Comparison of ENCODE assay signal across 23 cellular contexts in genomic region chr2:168596881-168597280, GRCh38.
DNase-seq lines count a peak whose midpoint lies in the region; ATAC-seq, FAIRE-seq and TF ChIP-seq lines count a peak whose summit lies in the region.
"Had no signal": no experiment of that assay in that cellular context is flagged by ENCODE, and none has a peak within 500 bp of the region (broad histone marks: within the 10 kb centered on the region; RNA-seq: fewer than 3 reads in every experiment).

No MANE protein-coding gene starts in this region.

- H3K36me3 Mint-ChIP-seq in activated naive CD4-positive, alpha-beta T cell treated with anti-CD3 and anti-CD28 coated beads, Interleukin-2, amount 50 U/mL, for 72 hours: peaks cover 0 to 32% of the 10 kb centered on the region in 2 donors
- peaks cover 5% of the 10 kb centered on the region for H3K36me3 Mint-ChIP-seq in activated naive CD4-positive, alpha-beta T cell treated with anti-CD3 and anti-CD28 coated beads, Interleukin-2, amount 10 ng/mL, durations not matched to agents 7 days and 5 days

- FAIRE-seq in bronchial epithelial cell (lab: Jason Lieb, UNC): no peak

- CTCF ChIA-PET in activated naive CD4-positive, alpha-beta T cell treated with anti-CD3 and anti-CD28 coated beads, Interleukin-2, amount 10 ng/mL, durations not matched to agents 7 days and 5 days (lab: Charles Lee): no interaction called here

- H3K4me3 ChIP-seq in MG63: no peak overlapping the region
- H3K4me3 ChIP-seq in bronchial epithelial cell (ENCODE audit: low read depth, low read length): no peak overlapping the region
- H3K4me3 ChIP-seq: HAP-1, heart left ventricle, left ventricle myocardium inferior, mucosa of descending colon had no signal

- H3K4me3 Mint-ChIP-seq in activated naive CD4-positive, alpha-beta T cell treated with anti-CD3 and anti-CD28 coated beads, Interleukin-2, amount 10 ng/mL, durations not matched to agents 7 days and 5 days: no peak overlapping the region
- no peak overlapping the region for H3K4me3 Mint-ChIP-seq in stimulated activated naive CD8-positive, alpha-beta T cell treated with anti-CD3 and anti-CD28 coated beads, Interleukin-15, amount 100 ng/mL, for 72 hours
- H3K4me3 Mint-ChIP-seq: activated T-helper 17 cell treated with anti-CD3 and anti-CD28 coated beads, Interleukin-2, amount 50 U/mL, for 72 hours; CD14-positive monocyte; nephron progenitor cell had no signal

- TF ChIP-seq CTCF in bronchial epithelial cell (IDR thresholded peaks at IDR 0.05; ENCODE audit: insufficient read depth, low read length, severe bottlenecking): no peak

- H3K9me3 ChIP-seq in MG63: no peaks in the 10 kb centered on the region
- H3K9me3 ChIP-seq: HAP-1, heart left ventricle, left ventricle myocardium inferior, mucosa of descending colon had no signal

- no peaks in the 10 kb centered on the region for H3K27me3 ChIP-seq in MG63
- H3K27me3 ChIP-seq in bronchial epithelial cell (ENCODE audit: control insufficient read depth, insufficient read depth, low read length): no peaks in the 10 kb centered on the region
- H3K27me3 ChIP-seq: heart left ventricle had no signal

- H3K9me3 Mint-ChIP-seq in activated naive CD4-positive, alpha-beta T cell treated with anti-CD3 and anti-CD28 coated beads, Interleukin-2, amount 50 U/mL, for 72 hours: peaks cover 0 to 18% of the 10 kb centered on the region in 2 donors
- no peaks in the 10 kb centered on the region for H3K9me3 Mint-ChIP-seq in activated naive CD4-positive, alpha-beta T cell treated with anti-CD3 and anti-CD28 coated beads, Interleukin-2, amount 10 ng/mL, durations not matched to agents 7 days and 5 days
- no peaks in the 10 kb centered on the region for H3K9me3 Mint-ChIP-seq in stimulated activated naive CD8-positive, alpha-beta T cell treated with anti-CD3 and anti-CD28 coated beads, Interleukin-15, amount 100 ng/mL, for 72 hours
- H3K9me3 Mint-ChIP-seq: activated T-helper 17 cell treated with anti-CD3 and anti-CD28 coated beads, Interleukin-2, amount 50 U/mL, for 72 hours; nephron progenitor cell had no signal

- no peak for DNase-seq in activated naive CD4-positive, alpha-beta T cell treated with anti-CD3 and anti-CD28 coated beads, Interleukin-2, amount 50 U/mL, for 72 hours (ENCODE audit: low spot score in 2 of 2)
- DNase-seq in activated naive CD4-positive, alpha-beta T cell treated with anti-CD3 and anti-CD28 coated beads, Interleukin-2, amount 10 ng/mL, durations not matched to agents 7 days and 5 days: no peak
- DNase-seq in MG63 (peak; percentile 22), bronchial epithelial cell (ENCODE audit: low read depth) (peak; percentile 77), NCI-H1092 (lab: John Stamatoyannopoulos, UW) (no peak)
- DNase-seq in stimulated activated naive CD8-positive, alpha-beta T cell treated with anti-CD3 and anti-CD28 coated beads, Interleukin-15, amount 100 ng/mL, for 72 hours: no peak
- DNase-seq: dermis blood vessel endothelial cell; DMS 273 treated with DMSO at 0.1 percent for 48 hours; GF-D8; heart left ventricle; left ventricle myocardium inferior; mucosa of descending colon; NCI-H1048; NCI-H1930; NCI-H82; nephron progenitor cell; stimulated activated CD8-positive, alpha-beta memory T cell treated with anti-CD3 and anti-CD28 coated beads, Interleukin-4, amount 100 ng/mL, for 48 hours had no signal

- H3K4me1 Mint-ChIP-seq in activated naive CD4-positive, alpha-beta T cell treated with anti-CD3 and anti-CD28 coated beads, Interleukin-2, amount 10 ng/mL, durations not matched to agents 7 days and 5 days: peaks cover 17% of the 10 kb centered on the region
- H3K4me1 Mint-ChIP-seq in stimulated activated naive CD8-positive, alpha-beta T cell treated with anti-CD3 and anti-CD28 coated beads, Interleukin-15, amount 100 ng/mL, for 72 hours: peaks cover 47% of the 10 kb centered on the region
- H3K4me1 Mint-ChIP-seq: nephron progenitor cell had no signal

- H3K36me3 ChIP-seq in MG63: no peaks in the 10 kb centered on the region
- H3K36me3 ChIP-seq in bronchial epithelial cell (ENCODE audit: control insufficient read depth, insufficient read depth, low read length): no peaks in the 10 kb centered on the region
- H3K36me3 ChIP-seq: HAP-1, heart left ventricle, left ventricle myocardium inferior had no signal

- no peak overlapping the region for H3K27ac Mint-ChIP-seq in activated naive CD4-positive, alpha-beta T cell treated with anti-CD3 and anti-CD28 coated beads, Interleukin-2, amount 50 U/mL, for 72 hours
- no peak overlapping the region for H3K27ac Mint-ChIP-seq in activated naive CD4-positive, alpha-beta T cell treated with anti-CD3 and anti-CD28 coated beads, Interleukin-2, amount 10 ng/mL, durations not matched to agents 7 days and 5 days
- H3K27ac Mint-ChIP-seq in stimulated activated naive CD8-positive, alpha-beta T cell treated with anti-CD3 and anti-CD28 coated beads, Interleukin-15, amount 100 ng/mL, for 72 hours: no peak overlapping the region
- H3K27ac Mint-ChIP-seq: activated T-helper 17 cell treated with anti-CD3 and anti-CD28 coated beads, Interleukin-2, amount 50 U/mL, for 72 hours; nephron progenitor cell had no signal

- peak; percentile 39 to 46 for ATAC-seq in activated naive CD4-positive, alpha-beta T cell treated with anti-CD3 and anti-CD28 coated beads, Interleukin-2, amount 50 U/mL, for 72 hours
- ATAC-seq in stimulated activated naive CD8-positive, alpha-beta T cell treated with anti-CD3 and anti-CD28 coated beads, Interleukin-15, amount 100 ng/mL, for 72 hours: peak; percentile 54
- ATAC-seq in HG03280 (IDR thresholded peaks at IDR 0.05; ENCODE audit: unreplicated experiment) (no peak), HG03378 (IDR thresholded peaks at IDR 0.05; ENCODE audit: unreplicated experiment) (no peak)
- ATAC-seq: activated T-helper 17 cell treated with anti-CD3 and anti-CD28 coated beads, Interleukin-2, amount 50 U/mL, for 72 hours; heart left ventricle; mucosa of descending colon; sciatic nerve had no signal

- H3K27me3 Mint-ChIP-seq in activated naive CD4-positive, alpha-beta T cell treated with anti-CD3 and anti-CD28 coated beads, Interleukin-2, amount 10 ng/mL, durations not matched to agents 7 days and 5 days: no peaks in the 10 kb centered on the region
- no peaks in the 10 kb centered on the region for H3K27me3 Mint-ChIP-seq in stimulated activated naive CD8-positive, alpha-beta T cell treated with anti-CD3 and anti-CD28 coated beads, Interleukin-15, amount 100 ng/mL, for 72 hours
- H3K27me3 Mint-ChIP-seq: activated T-helper 17 cell treated with anti-CD3 and anti-CD28 coated beads, Interleukin-2, amount 50 U/mL, for 72 hours had no signal

Comparison
In these comparisons a context has a peak if more than half of its experiments do, and no peak if none do; other contexts are left out.
1. ATAC-seq: peak in activated naive CD4-positive, alpha-beta T cell treated with anti-CD3 and anti-CD28 coated beads, Interleukin-2, amount 50 U/mL, for 72 hours (2 of 2) and stimulated activated naive CD8-positive, alpha-beta T cell treated with anti-CD3 and anti-CD28 coated beads, Interleukin-15, amount 100 ng/mL, for 72 hours (single experiment); none in HG03280 (single experiment) and HG03378 (single experiment).
2. DNase-seq: peak in MG63 (single experiment) and bronchial epithelial cell (single experiment); none in activated naive CD4-positive, alpha-beta T cell treated with anti-CD3 and anti-CD28 coated beads, Interleukin-2, amount 50 U/mL, for 72 hours (0 of 2), activated naive CD4-positive, alpha-beta T cell treated with anti-CD3 and anti-CD28 coated beads, Interleukin-2, amount 10 ng/mL, durations not matched to agents 7 days and 5 days (single experiment), stimulated activated naive CD8-positive, alpha-beta T cell treated with anti-CD3 and anti-CD28 coated beads, Interleukin-15, amount 100 ng/mL, for 72 hours (0 of 2) and NCI-H1092 (single experiment).